ENCODE assay signal across 19 cellular contexts in the genomic region with DNA sequence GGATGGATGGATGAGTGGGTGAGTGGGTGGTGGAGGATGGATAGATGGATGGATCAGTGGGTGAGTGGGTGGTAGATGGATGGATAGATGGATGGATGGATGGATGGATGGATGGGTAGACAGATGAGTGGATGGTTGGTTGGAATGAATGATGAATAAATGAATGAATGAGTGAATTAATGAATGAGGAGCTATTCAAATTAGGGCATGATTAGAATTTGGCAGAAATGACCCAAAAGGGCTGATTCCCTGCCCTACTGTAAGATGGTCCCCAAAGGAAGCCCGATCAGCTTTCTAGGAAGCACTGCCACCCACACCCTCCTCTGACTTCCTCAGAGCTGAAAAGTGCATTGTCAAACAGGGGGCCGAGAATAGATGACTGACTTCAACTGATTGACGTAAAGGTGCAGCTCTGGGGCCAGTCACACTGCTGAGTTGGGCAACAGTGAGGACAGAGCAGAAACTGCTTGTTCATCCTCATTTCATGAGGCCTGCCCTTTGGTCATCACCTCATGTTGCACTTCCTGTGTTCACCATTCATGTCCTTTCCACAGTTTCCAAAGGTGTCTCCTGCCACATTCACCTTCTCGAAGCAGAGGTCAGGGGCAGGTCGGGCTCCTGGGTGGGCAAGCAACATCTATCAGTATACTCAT. TPM values are rescaled to one million over a fixed set of nuclear protein-coding genes. Genes with fewer than 3 reads are reported as not detected.
A peak's percentile ranks its signal among the peaks of the same experiment; 100 is the strongest.
DNase-seq lines count a peak whose midpoint lies in the region; ATAC-seq and TF ChIP-seq lines count a peak whose summit lies in the region.
"Had no signal": no experiment of that assay in that cellular context is flagged by ENCODE, and none has a peak within 500 bp of the region (broad histone marks: within the 10 kb centered on the region; RNA-seq: fewer than 3 reads in every experiment).

No MANE protein-coding gene starts in this region.

- H3K4me3 Mint-ChIP-seq in activated B cell treated with CpG ODN at 0.5 μM for 24 hours, result no peak overlapping the region
- H3K4me3 Mint-ChIP-seq in memory B cell, result no peak overlapping the region
- H3K4me3 Mint-ChIP-seq in glutamatergic neuron (ENCODE audit: unreplicated experiment), result no peak overlapping the region
- H3K4me3 Mint-ChIP-seq in H9, result no peak overlapping the region
- H3K4me3 Mint-ChIP-seq: activated T-cell treated with anti-CD3 and anti-CD28 coated beads, Interleukin-2, amount 50 U/mL, for 4 hours; CD4-positive, alpha-beta T cell; mesothelial cell of epicardium had no signal

- WGBS in H9 (ENCODE audit: extremely low coverage, insufficient read length, low lambda C conversion rate), result no CpG with 5 or more reads among the region's 5 CpGs

- no peak overlapping the region for H2BK120ac ChIP-seq in H9 (ENCODE audit: low read depth, low read length, poor library complexity, severe bottlenecking)

- no peak overlapping the region for H3K14ac ChIP-seq in H9 (ENCODE audit: insufficient read depth, low read length)

- no peaks in the 10 kb centered on the region for H3K79me2 ChIP-seq in H9 (ENCODE audit: insufficient read depth, low read length)

- H2AK5ac ChIP-seq in H9 (ENCODE audit: insufficient read length, low read length), result no peak overlapping the region

- H2BK5ac ChIP-seq in H9 (ENCODE audit: insufficient read length, low read length), result no peak overlapping the region

- ATAC-seq in activated B cell treated with CpG ODN at 0.5 μM for 24 hours (ENCODE audit: low read depth), result peak; percentile 79
- ATAC-seq in memory B cell (ENCODE audit: low read depth), result peak; percentile 53
- no peak for ATAC-seq in GM19328 (IDR thresholded peaks at IDR 0.05; ENCODE audit: unreplicated experiment)
- ATAC-seq: gastroesophageal sphincter, PC-3 had no signal

- peak; percentile 44 for DNase-seq in GM10248 (ENCODE audit: extremely low spot score)
- peak; percentile 36 for DNase-seq in GM20000 (ENCODE audit: low spot score)
- no peak for DNase-seq in activated B cell treated with CpG ODN at 0.5 μM for 24 hours
- no peak for DNase-seq in memory B cell (ENCODE audit: low spot score in 2 of 2)
- no peak for DNase-seq in cerebellar nuclear complex (lab: John Stamatoyannopoulos, UW)
- DNase-seq in glutamatergic neuron, result no peak
- no peak for DNase-seq in H9
- DNase-seq: activated T-cell treated with anti-CD3 and anti-CD28 coated beads, Interleukin-2, amount 50 U/mL, for 4 hours; amniotic stem cell; CD4-positive, alpha-beta T cell; NCI-H446; pancreas; PC-3; SW 1271 had no signal

- H3K27ac Mint-ChIP-seq in activated B cell treated with CpG ODN at 0.5 μM for 24 hours, result peak overlapping the region; percentile 75
- peak overlapping the region; percentile 83 for H3K27ac Mint-ChIP-seq in memory B cell
- H3K27ac Mint-ChIP-seq in glutamatergic neuron (ENCODE audit: unreplicated experiment), result no peak overlapping the region
- H3K27ac Mint-ChIP-seq in H9, result peak overlapping the region in 1 of 3 experiments; percentile 1; a peak in 1 of 7 replicates
- H3K27ac Mint-ChIP-seq: CD4-positive, alpha-beta T cell; mesothelial cell of epicardium had no signal

- no peak overlapping the region for H3K27ac ChIP-seq in H9 (ENCODE audit: insufficient read length, low read depth, low read length)
- H3K27ac ChIP-seq: epithelial cell of prostate, gastroesophageal sphincter, pancreas had no signal

- POLR2A ChIA-PET in GM10248 (lab: Yijun Ruan, JAX) (no interaction called here), activated B cell treated with CpG ODN at 0.5 μM for 24 hours (lab: Charles Lee) (interaction anchor here (0.6 to 1.1 kb wide), 4 partner anchors 8 to 104 kb away, joined by 3 to 6 read pairs (median 3); no protein-coding TSS in a partner anchor)

- H2BK12ac ChIP-seq in H9 (ENCODE audit: insufficient read length, low read depth, low read length), result no peak overlapping the region

- H3K27me3 ChIP-seq in H9 (ENCODE audit: insufficient read depth, low read length), result no peaks in the 10 kb centered on the region
- H3K27me3 ChIP-seq: gastroesophageal sphincter, pancreas had no signal

- H4K91ac ChIP-seq in H9 (ENCODE audit: insufficient read length, low read depth, low read length), result no peak overlapping the region

- H3K9me3 ChIP-seq in H9 (ENCODE audit: control insufficient read depth, low read depth, low read length), result no peaks in the 10 kb centered on the region
- H3K9me3 ChIP-seq: gastroesophageal sphincter, pancreas had no signal

- H3K18ac ChIP-seq in H9 (ENCODE audit: insufficient read length, low read depth, low read length), result no peak overlapping the region

- H2AFZ ChIP-seq in H9 (ENCODE audit: low read length), result no peak overlapping the region

- H2BK20ac ChIP-seq in H9 (ENCODE audit: low read depth, low read length, poor library complexity, severe bottlenecking), result no peak overlapping the region

- no peak overlapping the region for H3K56ac ChIP-seq in H9 (ENCODE audit: insufficient read length, low read depth, low read length)

- H3K4ac ChIP-seq in H9 (ENCODE audit: low read depth, low read length), result no peak overlapping the region

- H3K23me2 ChIP-seq in H9 (ENCODE audit: insufficient read length, low read depth, low read length, poor library complexity, severe bottlenecking), result no peaks in the 10 kb centered on the region

- CTCF ChIA-PET in GM10248 (lab: Yijun Ruan, JAX) (interaction anchor here (0.7 to 1.1 kb wide), 4 partner anchors 8 to 22 kb away, joined by 3 to 4 read pairs (median 3); no protein-coding TSS in a partner anchor), activated B cell treated with CpG ODN at 0.5 μM for 24 hours (lab: Charles Lee) (no interaction called here)

- intact Hi-C loops in activated B cell treated with CpG ODN at 0.5 μM for 24 hours (cut with micrococcal nuclease), result no loop called here

- H4K8ac ChIP-seq in H9 (replicated peaks; ENCODE audit: insufficient read length, low read depth, low read length), result no peak overlapping the region

- H3K27me3 Mint-ChIP-seq in activated B cell treated with CpG ODN at 0.5 μM for 24 hours (no peaks in the 10 kb centered on the region), memory B cell (no peaks in the 10 kb centered on the region), glutamatergic neuron (ENCODE audit: unreplicated experiment) (peaks cover 7% of the 10 kb centered on the region), H9 (ENCODE audit: low read depth) (no peaks in the 10 kb centered on the region)
- H3K27me3 Mint-ChIP-seq: CD4-positive, alpha-beta T cell had no signal

- H4K5ac ChIP-seq in H9 (ENCODE audit: insufficient read length, low read depth, low read length), result no peak overlapping the region

- no peak overlapping the region for H3T11ph ChIP-seq in H9 (ENCODE audit: low read length)

- peaks cover 83% of the 10 kb centered on the region for H3K36me3 Mint-ChIP-seq in activated B cell treated with CpG ODN at 0.5 μM for 24 hours (ENCODE audit: low read depth)
- H3K36me3 Mint-ChIP-seq in memory B cell, result peaks cover 49% of the 10 kb centered on the region
- H3K36me3 Mint-ChIP-seq in glutamatergic neuron (ENCODE audit: unreplicated experiment), result peaks cover 6% of the 10 kb centered on the region
- peaks cover 0 to 7% (median 5%) of the 10 kb centered on the region in 3 experiments; a peak in 4 of 7 replicates for H3K36me3 Mint-ChIP-seq in H9 (ENCODE audit: insufficient read depth in 1 of 3, low read depth in 3 of 3)

- H3K9me3 Mint-ChIP-seq in activated B cell treated with CpG ODN at 0.5 μM for 24 hours (no peaks in the 10 kb centered on the region), memory B cell (no peaks in the 10 kb centered on the region), glutamatergic neuron (ENCODE audit: unreplicated experiment) (no peaks in the 10 kb centered on the region), H9 (no peaks in the 10 kb centered on the region)
- H3K9me3 Mint-ChIP-seq: activated T-cell treated with anti-CD3 and anti-CD28 coated beads, Interleukin-2, amount 50 U/mL, for 4 hours; CD4-positive, alpha-beta T cell; mesothelial cell of epicardium had no signal

- no peak overlapping the region for H2BK15ac ChIP-seq in H9 (ENCODE audit: low read depth, low read length)

- TF ChIP-seq CTCF in GM10248 (IDR thresholded peaks at IDR 0.05; ENCODE audit: control extremely low read depth, extremely low read depth, low read depth, missing control alignments), result no peak
- TF ChIP-seq CTCF in GM20000 (IDR thresholded peaks at IDR 0.05; ENCODE audit: extremely low read depth, missing control alignments), result no peak
- no peak for TF ChIP-seq CTCF in activated B cell treated with CpG ODN at 0.5 μM for 24 hours (IDR thresholded peaks at IDR 0.05)
- TF ChIP-seq CTCF in glutamatergic neuron (IDR thresholded peaks at IDR 0.05; ENCODE audit: partially characterized antibody, unreplicated experiment), result no peak
- no peak for TF ChIP-seq CTCF in H9 (conservative IDR thresholded peaks at IDR 0.05)

- no peaks in the 10 kb centered on the region for H3K79me1 ChIP-seq in H9 (ENCODE audit: insufficient read depth, low read depth, low read length, poor library complexity, severe bottlenecking)

- H3K4me1 ChIP-seq in H9 (ENCODE audit: insufficient read depth, low read length), result no peaks in the 10 kb centered on the region
- H3K4me1 ChIP-seq: gastroesophageal sphincter, pancreas had no signal

- H3K9ac ChIP-seq in H9 (ENCODE audit: extremely low read depth, insufficient read length, low read length), result no peak overlapping the region

- no peak overlapping the region for H3K23ac ChIP-seq in H9 (ENCODE audit: insufficient read length, low read depth, low read length)

- H3K4me1 Mint-ChIP-seq in activated B cell treated with CpG ODN at 0.5 μM for 24 hours, result peaks cover 55% of the 10 kb centered on the region
- peaks cover 19% of the 10 kb centered on the region for H3K4me1 Mint-ChIP-seq in memory B cell
- no peaks in the 10 kb centered on the region for H3K4me1 Mint-ChIP-seq in glutamatergic neuron (ENCODE audit: low read depth, unreplicated experiment)
- no peaks in the 10 kb centered on the region for H3K4me1 Mint-ChIP-seq in H9

- H4K20me1 ChIP-seq in H9 (ENCODE audit: control insufficient read depth, insufficient read depth, insufficient read length), result no peaks in the 10 kb centered on the region

- no peak overlapping the region for H3K4me2 ChIP-seq in H9 (ENCODE audit: insufficient read depth, insufficient read length, low read length)

RNA-seq across cellular contexts. Expression of gene NIPAL4, which starts 34.3 kb away (rescaled TPM):
- total RNA-seq in activated B cell treated with CpG ODN at 0.5 μM for 24 hours (2.7 and 2.8 TPM in 2 replicates), glutamatergic neuron (ENCODE audit: unreplicated experiment) (not detected), H9 (2021) (not detected in 2 replicates)
- total RNA-seq: LHCN-M2, pancreas had no signal

Comparison
In these comparisons a context has a peak if more than half of its experiments do, and no peak if none do; other contexts are left out.
1. DNase-seq: peak in GM10248 (single experiment) and GM20000 (single experiment); none in activated B cell treated with CpG ODN at 0.5 μM for 24 hours (single experiment), memory B cell (0 of 2), cerebellar nuclear complex (0 of 2), glutamatergic neuron (single experiment) and H9 (single experiment).